Comparison of ENCODE assay signal across 13 cellular contexts in genomic region chr17:4638766-4639165, GRCh38. TPM values are rescaled to one million over a fixed set of nuclear protein-coding genes. Genes with fewer than 3 reads are reported as not detected.
A peak's percentile ranks its signal among the peaks of the same experiment; 100 is the strongest.
DNase-seq lines count a peak whose midpoint lies in the region; ATAC-seq and TF ChIP-seq lines count a peak whose summit lies in the region.
"Not testable (repeated sequence)": the region's sequence is repeated elsewhere in the genome, so short reads cannot be mapped to it uniquely, and the experiment has no call there.
"Had no signal": no experiment of that assay in that cellular context is flagged by ENCODE, and none has a peak within 500 bp of the region (broad histone marks: within the 10 kb centered on the region; RNA-seq: fewer than 3 reads in every experiment).

No MANE protein-coding gene starts in this region.

- TF ChIP-seq CTCF in HCT116 (IDR thresholded peaks at IDR 0.05 in 2 of 3, conservative IDR thresholded peaks at IDR 0.05 in 1 of 3; ENCODE audit: borderline replicate concordance in 1 of 3, insufficient read depth in 1 of 3, low read depth in 2 of 3, low read length in 2 of 3); PC-3 (conservative IDR thresholded peaks at IDR 0.05; ENCODE audit: low read depth, low read length); epithelial cell of esophagus (IDR thresholded peaks at IDR 0.05; ENCODE audit: insufficient read depth, low read depth, low read length, missing control alignments): not testable (repeated sequence)

- BruUV-seq in HCT116 (replicated peaks; lab: Mats Ljungman, UMichigan); PC-3 (replicated peaks; lab: Mats Ljungman, UMichigan): not testable (repeated sequence)

- H3K27me3 ChIP-seq in HCT116 (ENCODE audit: insufficient read depth, low read length) = not testable (repeated sequence)
- H3K27me3 ChIP-seq in PC-3 (ENCODE audit: low read length) (peaks cover 20% of the 10 kb centered on the region), iPS-20b (ENCODE audit: insufficient read depth, low read length) (peaks cover 84% of the 10 kb centered on the region)

- CTCF ChIA-PET in HCT116 (lab: Charles Lee); PC-3 (lab: Charles Lee): not testable (repeated sequence)

- not testable (repeated sequence) for H3K27ac Mint-ChIP-seq in activated T-helper 17 cell treated with anti-CD3 and anti-CD28 coated beads, Interleukin-2, amount 50 U/mL, for 72 hours

- H3K4me3 Mint-ChIP-seq in activated T-helper 17 cell treated with anti-CD3 and anti-CD28 coated beads, Interleukin-2, amount 50 U/mL, for 72 hours = peak overlapping the region; percentile 29

- peaks cover 56% of the 10 kb centered on the region for H3K27me3 Mint-ChIP-seq in activated T-helper 17 cell treated with anti-CD3 and anti-CD28 coated beads, Interleukin-2, amount 50 U/mL, for 72 hours

- not testable (repeated sequence) for H3K36me3 Mint-ChIP-seq in activated T-helper 17 cell treated with anti-CD3 and anti-CD28 coated beads, Interleukin-2, amount 50 U/mL, for 72 hours (ENCODE audit: low read depth)

- not testable (repeated sequence) for TF ChIP-seq POLR2A in HCT116 (IDR thresholded peaks at IDR 0.05; ENCODE audit: borderline replicate concordance, extremely low read depth, insufficient read depth, insufficient read length)

- not testable (repeated sequence) for H3K79me2 ChIP-seq in HCT116 (ENCODE audit: insufficient read depth, low read length); PC-3 (ENCODE audit: low read length)

- intact Hi-C loops in HCT116 (cut with micrococcal nuclease); PC-3 (cut with micrococcal nuclease); posterior vena cava (cut with DNase I): not testable (repeated sequence)

- not testable (repeated sequence) for H3K27ac ChIP-seq in HCT116 (ENCODE audit: low read depth, low read length); PC-3 (ENCODE audit: low read length); iPS-20b (ENCODE audit: low read length)

- peak; percentile 2 for DNase-seq in DMS53 treated with DMSO at 0.1 percent for 48 hours (lab: John Stamatoyannopoulos, UW; ENCODE audit: unreplicated experiment)
- DNase-seq in HCT116 (ENCODE audit: low read depth, low spot score) = not testable (repeated sequence)
- peak; percentile 52 for DNase-seq in PC-3
- peak; percentile 29 for DNase-seq in epithelial cell of esophagus (ENCODE audit: low read depth)
- peak; percentile 40 for DNase-seq in posterior vena cava (ENCODE audit: low spot score)

- peaks cover 16% of the 10 kb centered on the region for H3K4me1 Mint-ChIP-seq in activated T-helper 17 cell treated with anti-CD3 and anti-CD28 coated beads, Interleukin-2, amount 50 U/mL, for 72 hours

- H3K9me3 ChIP-seq in HCT116 (ENCODE audit: control insufficient read depth in 1 of 2, insufficient read depth in 1 of 2, low read depth in 1 of 2, low read length in 2 of 2); PC-3 (ENCODE audit: low read length); iPS-20b (ENCODE audit: insufficient read depth, low read depth, low read length): not testable (repeated sequence)

- H3F3A ChIP-seq in PC-3 (ENCODE audit: low read length, unreplicated experiment) = not testable (repeated sequence)

- H3K4me1 ChIP-seq in HCT116 (ENCODE audit: control insufficient read depth in 1 of 2, insufficient read depth in 2 of 2, low read length in 2 of 2); PC-3 (ENCODE audit: insufficient read depth, low read length): not testable (repeated sequence)
- peaks cover 17% of the 10 kb centered on the region for H3K4me1 ChIP-seq in iPS-20b (ENCODE audit: insufficient read depth, low read length)

- H3K4me2 ChIP-seq in HCT116 (ENCODE audit: low read length) = peak overlapping the region; percentile 58
- H3K4me2 ChIP-seq in PC-3 (ENCODE audit: low read length) = peak overlapping the region; percentile 60; the same call in 1 of the 2 replicates

- H4K20me1 ChIP-seq in HCT116 (ENCODE audit: insufficient read depth); PC-3 (ENCODE audit: low read length): not testable (repeated sequence)

- not testable (repeated sequence) for ATAC-seq in HCT116; PC-3; activated T-helper 17 cell treated with anti-CD3 and anti-CD28 coated beads, Interleukin-2, amount 50 U/mL, for 72 hours (replicated peaks)

- not testable (repeated sequence) for H3K9me3 Mint-ChIP-seq in activated T-helper 17 cell treated with anti-CD3 and anti-CD28 coated beads, Interleukin-2, amount 50 U/mL, for 72 hours

- RAD21 ChIA-PET in HCT116 (lab: Charles Lee; ENCODE audit: low non-redundant PET in 1 of 2, low total read pairs in 2 of 2, uncharacterized antibody in 2 of 2, unreplicated experiment in 2 of 2) = not testable (repeated sequence)

- POLR2A ChIA-PET in HCT116 (lab: Charles Lee); PC-3 (lab: Charles Lee; ENCODE audit: unreplicated experiment): not testable (repeated sequence)

- not testable (repeated sequence) for H3K9ac ChIP-seq in HCT116 (ENCODE audit: low read length); PC-3 (ENCODE audit: low read length); iPS-20b (ENCODE audit: low read depth, low read length)

- H3K9me2 ChIP-seq in HCT116 (ENCODE audit: insufficient read depth); PC-3 (replicated peaks; ENCODE audit: low read length): not testable (repeated sequence)

- not testable (repeated sequence) for TF ChIP-seq RAD21 in HCT116 (IDR thresholded peaks at IDR 0.05; ENCODE audit: low read depth)

- not testable (repeated sequence) for H3K36me3 ChIP-seq in HCT116 (ENCODE audit: control insufficient read depth in 1 of 2, insufficient read depth in 2 of 2, low read length in 2 of 2); PC-3 (ENCODE audit: low read depth, low read length); iPS-20b (ENCODE audit: insufficient read depth, low read depth, low read length)

- not testable (repeated sequence) for H2AFZ ChIP-seq in HCT116 (ENCODE audit: low read depth, low read length, poor library complexity, severe bottlenecking)
- H2AFZ ChIP-seq in PC-3 (ENCODE audit: low read length) = peak overlapping the region; percentile 28; the same call in 1 of the 2 replicates

- H3K4me3 ChIP-seq in HCT116 (replicated peaks in 1 of 2; ENCODE audit: low read depth in 1 of 2, low read length in 2 of 2) (0 out of 4 replicates have a peak overlapping the region, but pooled peaks of 1 of the 2 experiments have one; percentile 40), PC-3 (ENCODE audit: low read length) (peak overlapping the region; percentile 27; the same call in 1 of the 2 replicates), iPS-20b (ENCODE audit: low read length) (0 out of 2 replicates have a peak overlapping the region, but pooled peaks have one; percentile 43)
- not testable (repeated sequence) for H3K4me3 ChIP-seq in epithelial cell of esophagus (ENCODE audit: low read length)

RNA-seq across cellular contexts. Expression of gene ALOX15, which starts 2.7 kb away (rescaled TPM):
- 0.57 TPM for total RNA-seq in HCT116 (2021; ENCODE audit: unreplicated experiment)
- 0.06 and 0.21 TPM in 2 replicates for polyA plus RNA-seq in HCT116 (2012)
- total RNA-seq in PC-3 (2014; rRNA removed) = 0.81 TPM in 1 of 2 replicates, not detected in the other
- under 1 TPM in 1 of 2 donors, not detected in 1; 0.24 TPM for total RNA-seq in activated T-helper 17 cell treated with anti-CD3 and anti-CD28 coated beads, Interleukin-2, amount 50 U/mL, for 72 hours
- total RNA-seq in posterior vena cava = not detected
- total RNA-seq: GM23248, MCF 10A, RPMI7951 had no signal
- polyA plus RNA-seq: GM23248, SK-N-SH had no signal

RNA-seq across cellular contexts. Expression of gene SMTNL2, which starts 54.4 kb away (rescaled TPM):
- total RNA-seq in HCT116 (2021; ENCODE audit: unreplicated experiment) (2.3 TPM), PC-3 (2014; rRNA removed) (not detected in 2 replicates), posterior vena cava (1 to 10 TPM; 2.0 to 3.0 TPM)
- 1.2 and 1.7 TPM in 2 replicates for polyA plus RNA-seq in HCT116 (2012)
- total RNA-seq in activated T-helper 17 cell treated with anti-CD3 and anti-CD28 coated beads, Interleukin-2, amount 50 U/mL, for 72 hours = not detected
- total RNA-seq: GM12878, GM23248, MCF 10A, OCI-LY7, RPMI7951 had no signal
- polyA plus RNA-seq: GM12878, GM23248, SK-N-SH had no signal
